Comparison of ENCODE assay signal across 18 cellular contexts in genomic region chr9:69834056-69834455, GRCh38. TPM values are rescaled to one million over a fixed set of nuclear protein-coding genes. Genes with fewer than 3 reads are reported as not detected.
"Had no signal": no experiment of that assay in that cellular context is flagged by ENCODE, and none has a peak within 500 bp of the region (broad histone marks: within the 10 kb centered on the region; RNA-seq: fewer than 3 reads in every experiment).

No MANE protein-coding gene starts in this region.

- H3K27me3 Mint-ChIP-seq: activated naive CD4-positive, alpha-beta T cell treated with anti-CD3 and anti-CD28 coated beads, Interleukin-2, amount 50 U/mL, for 24 hours; activated T-helper 17 cell treated with anti-CD3 and anti-CD28 coated beads, Interleukin-2, amount 50 U/mL, for 72 hours; dendritic cell treated with granulocyte-macrophage colony-stimulating factor and Interleukin-4, amounts not matched to agents 40 ng/mL and 50 ng/mL, for 4 days had no signal

- H3K27ac ChIP-seq: prostate gland, right lobe of liver, suprapubic skin had no signal

- H3K9me3 Mint-ChIP-seq: activated naive CD4-positive, alpha-beta T cell treated with anti-CD3 and anti-CD28 coated beads, Interleukin-2, amount 50 U/mL, for 24 hours; activated T-helper 17 cell treated with anti-CD3 and anti-CD28 coated beads, Interleukin-2, amount 50 U/mL, for 72 hours; dendritic cell treated with granulocyte-macrophage colony-stimulating factor and Interleukin-4, amounts not matched to agents 40 ng/mL and 50 ng/mL, for 4 days; stimulated activated naive B cell treated with anti-CD40 and anti-IgM and Interleukin-4, amounts not matched to agents 10 μg/mL and 1 μg/mL and 100 μg/mL, for 72 hours; type B pancreatic cell had no signal

- H3K36me3 ChIP-seq: prostate gland, right lobe of liver, suprapubic skin had no signal

- H3K36me3 Mint-ChIP-seq: activated naive CD4-positive, alpha-beta T cell treated with anti-CD3 and anti-CD28 coated beads, Interleukin-2, amount 50 U/mL, for 24 hours; stimulated activated naive B cell treated with anti-CD40 and anti-IgM and Interleukin-4, amounts not matched to agents 10 μg/mL and 1 μg/mL and 100 μg/mL, for 72 hours; type B pancreatic cell had no signal

- ATAC-seq: left ventricle myocardium superior, right lobe of liver had no signal

- H3K27ac Mint-ChIP-seq: activated naive CD4-positive, alpha-beta T cell treated with anti-CD3 and anti-CD28 coated beads, Interleukin-2, amount 50 U/mL, for 24 hours; activated T-helper 17 cell treated with anti-CD3 and anti-CD28 coated beads, Interleukin-2, amount 50 U/mL, for 72 hours; dendritic cell treated with granulocyte-macrophage colony-stimulating factor and Interleukin-4, amounts not matched to agents 40 ng/mL and 50 ng/mL, for 4 days; nephron; stimulated activated naive B cell treated with anti-CD40 and anti-IgM and Interleukin-4, amounts not matched to agents 10 μg/mL and 1 μg/mL and 100 μg/mL, for 72 hours; type B pancreatic cell had no signal

- H3K4me1 ChIP-seq: prostate gland, right lobe of liver, suprapubic skin had no signal

- H3K4me3 Mint-ChIP-seq: activated naive CD4-positive, alpha-beta T cell treated with anti-CD3 and anti-CD28 coated beads, Interleukin-2, amount 50 U/mL, for 24 hours; activated T-helper 17 cell treated with anti-CD3 and anti-CD28 coated beads, Interleukin-2, amount 50 U/mL, for 72 hours; dendritic cell treated with granulocyte-macrophage colony-stimulating factor and Interleukin-4, amounts not matched to agents 40 ng/mL and 50 ng/mL, for 4 days; nephron; stimulated activated naive B cell treated with anti-CD40 and anti-IgM and Interleukin-4, amounts not matched to agents 10 μg/mL and 1 μg/mL and 100 μg/mL, for 72 hours; type B pancreatic cell had no signal

- H3K27me3 ChIP-seq: right lobe of liver, suprapubic skin had no signal

- H3K4me1 Mint-ChIP-seq: nephron had no signal

- DNase-seq: anterior cingulate cortex; cerebellar nuclear complex; hippocampal formation; left ventricle myocardium superior; mesenchymal stem cell; occipital lobe; right lobe of liver; stimulated activated CD4-positive, alpha-beta T cell treated with anti-CD3 and anti-CD28 coated beads, Interleukin-2, amount 100 ng/mL, for 24 hours; stimulated activated naive B cell treated with anti-CD40 and anti-IgM and Interleukin-4, amounts not matched to agents 10 μg/mL and 1 μg/mL and 100 μg/mL, for 72 hours had no signal

- H3K4me3 ChIP-seq: prostate gland, right lobe of liver, suprapubic skin had no signal

- H3K9me3 ChIP-seq: prostate gland, right lobe of liver, suprapubic skin had no signal

RNA-seq across cellular contexts. Expression of gene CFAP95, which starts 13.4 kb away (rescaled TPM):
- total RNA-seq: activated T-helper 17 cell treated with anti-CD3 and anti-CD28 coated beads, Interleukin-2, amount 50 U/mL, for 72 hours; glomerular endothelial cell; left ventricle myocardium superior; occipital lobe; right lobe of liver; suprapubic skin had no signal
- polyA plus RNA-seq: esophagus had no signal
